ENCODE assay signal across 8 cellular contexts in the genomic region with DNA sequence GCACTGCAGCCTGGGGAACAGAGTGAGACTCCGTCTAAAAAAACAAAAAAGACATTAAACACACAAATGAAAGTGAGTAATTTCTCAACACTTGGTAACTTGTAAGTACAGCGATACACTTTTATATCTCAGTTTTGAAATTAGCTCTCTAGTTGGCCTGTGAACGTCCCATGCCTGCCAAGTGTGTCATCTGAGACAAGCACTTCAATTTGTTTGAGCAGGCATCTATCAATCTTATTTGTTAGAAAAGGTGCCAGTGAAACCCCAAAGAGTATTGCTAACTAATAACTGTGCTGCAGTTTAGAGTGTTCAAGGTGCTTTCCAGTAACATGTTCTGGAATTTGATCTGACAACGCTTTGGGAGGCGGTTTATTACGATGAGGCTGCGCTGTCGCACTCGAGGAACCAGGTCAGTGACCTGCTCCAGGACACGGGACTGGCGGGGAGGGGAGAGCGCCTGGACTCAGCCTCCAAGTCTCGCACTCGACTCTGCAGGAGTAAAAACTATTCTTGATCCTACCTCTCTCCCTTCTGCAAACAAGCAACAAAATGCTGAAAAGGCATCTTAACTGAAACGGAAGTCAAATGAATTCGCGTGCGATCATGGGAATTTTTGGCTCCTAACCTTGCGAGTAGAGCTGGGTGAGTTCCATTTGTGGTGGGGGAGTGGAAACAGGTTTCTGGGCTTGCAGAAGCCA.
DNase-seq lines count a peak whose midpoint lies in the region; TF ChIP-seq lines count a peak whose summit lies in the region.

No MANE protein-coding gene starts in this region.

- peak; percentile 9 for DNase-seq in activated gamma-delta T cell treated with anti-CD3 and anti-CD28 coated beads, Interleukin-2, amount 50 U/mL, for 16 hours (ENCODE audit: low read depth)
- no peak for DNase-seq in activated gamma-delta T cell (lab: John Stamatoyannopoulos, UW)
- peak; percentile 57 to 60 for DNase-seq in cardiac fibroblast (ENCODE audit: low read depth in 2 of 2)
- peak; percentile 65 for DNase-seq in kidney tubule cell (ENCODE audit: low spot score)
- peak; percentile 26 for DNase-seq in stimulated activated CD4-positive, alpha-beta T cell treated with anti-CD3 and anti-CD28 coated beads, Interleukin-4, amount 100 ng/mL, for 1 hour
- no peak for DNase-seq in NCI-H1436 (lab: John Stamatoyannopoulos, UW)
- DNase-seq in GOT3 (lab: John Stamatoyannopoulos, UW) = no peak

- H3K27ac ChIP-seq in OCI-LY3 (ENCODE audit: low read length) = no peak overlapping the region

- H3K9ac ChIP-seq in OCI-LY3 (ENCODE audit: low read length) = peak overlapping the region; percentile 17; the same call in 1 of the 2 replicates

- H3K4me3 ChIP-seq in OCI-LY3 (ENCODE audit: low read length) (peak overlapping the region; percentile 88), cardiac fibroblast (replicated peaks in 1 of 2; ENCODE audit: low read depth in 2 of 2, low read length in 2 of 2) (peak overlapping the region; percentile 90)

- H3K27me3 ChIP-seq in OCI-LY3 (ENCODE audit: low read depth, low read length) = no peaks in the 10 kb centered on the region

- peaks cover 31% of the 10 kb centered on the region for H3K79me2 ChIP-seq in OCI-LY3 (ENCODE audit: low read length)

- no peaks in the 10 kb centered on the region for H3K36me3 ChIP-seq in OCI-LY3 (replicated peaks; ENCODE audit: low read depth, low read length)

- peak overlapping the region; percentile 95 for H3K4me2 ChIP-seq in OCI-LY3 (ENCODE audit: low read length)

- peaks cover 20% of the 10 kb centered on the region for H3K4me1 ChIP-seq in OCI-LY3 (ENCODE audit: low read length)

- TF ChIP-seq CTCF in OCI-LY3 (IDR thresholded peaks at IDR 0.05; ENCODE audit: low read depth, low read length) (no peak), cardiac fibroblast (IDR thresholded peaks at IDR 0.05; ENCODE audit: low read depth, low read length) (no peak)

- H4K20me1 ChIP-seq in OCI-LY3 (ENCODE audit: insufficient read depth, low read length) = peaks cover 20% of the 10 kb centered on the region

- no peaks in the 10 kb centered on the region for H3K9me3 ChIP-seq in OCI-LY3 (ENCODE audit: insufficient read depth, low read length)

- H2AFZ ChIP-seq in OCI-LY3 (ENCODE audit: low read depth, low read length) = peak overlapping the region; percentile 91

Comparison
In these comparisons a context has a peak if more than half of its experiments do, and no peak if none do; other contexts are left out.
1. DNase-seq: peak in activated gamma-delta T cell treated with anti-CD3 and anti-CD28 coated beads, Interleukin-2, amount 50 U/mL, for 16 hours (single experiment), cardiac fibroblast (2 of 2), kidney tubule cell (single experiment) and stimulated activated CD4-positive, alpha-beta T cell treated with anti-CD3 and anti-CD28 coated beads, Interleukin-4, amount 100 ng/mL, for 1 hour (single experiment); none in activated gamma-delta T cell (single experiment), NCI-H1436 (single experiment) and GOT3 (single experiment).